Comparison of ENCODE assay signal across 8 cellular contexts in genomic region chr19:39407394-39407643, GRCh38. TPM values are rescaled to one million over a fixed set of nuclear protein-coding genes. Genes with fewer than 3 reads are reported as not detected.
DNase-seq lines count a peak whose midpoint lies in the region; ATAC-seq and TF ChIP-seq lines count a peak whose summit lies in the region.

No MANE protein-coding gene starts in this region.

- H3K9me3 Mint-ChIP-seq in activated naive CD4-positive, alpha-beta T cell treated with anti-CD3 and anti-CD28 coated beads, Interleukin-2, amount 10 ng/mL, durations not matched to agents 7 days and 5 days: no peaks in the 10 kb centered on the region

- H2BK5ac ChIP-seq in mesenchymal stem cell (ENCODE audit: low read depth, low read length, poor library complexity, severe bottlenecking): no peak overlapping the region

- H3K27ac ChIP-seq in brain microvascular endothelial cell (peak overlapping the region; percentile 91), mesenchymal stem cell (ENCODE audit: low read length, poor library complexity, severe bottlenecking) (peak overlapping the region; percentile 92), upper lobe of right lung (peak overlapping the region; percentile 100)

- peak overlapping the region; percentile 71 for H2BK120ac ChIP-seq in mesenchymal stem cell (ENCODE audit: low read depth, low read length)

- H2AK5ac ChIP-seq in mesenchymal stem cell (ENCODE audit: low read length, severe bottlenecking): no peak overlapping the region

- H3K14ac ChIP-seq in mesenchymal stem cell (ENCODE audit: low read length in 2 of 2): no peak overlapping the region

- no peak overlapping the region for H2AFZ ChIP-seq in mesenchymal stem cell (ENCODE audit: low read depth, low read length)

- peak overlapping the region; percentile 94 to 97 for H3K18ac ChIP-seq in mesenchymal stem cell (ENCODE audit: low read depth in 1 of 2, low read length in 2 of 2)

- in situ Hi-C loops in brain microvascular endothelial cell (cut with HindIII; ENCODE audit: low pct_ligation_motif_present, low sequenced_read_pairs): no loop called here

- peaks cover 9% of the 10 kb centered on the region for H3K36me3 ChIP-seq in brain microvascular endothelial cell (replicated peaks)
- H3K36me3 ChIP-seq in mesenchymal stem cell (ENCODE audit: control insufficient read depth in 1 of 2, insufficient read depth in 2 of 2, low read depth in 1 of 2, low read length in 2 of 2): peaks cover 13 to 15% of the 10 kb centered on the region in 2 experiments
- peaks cover 18% of the 10 kb centered on the region for H3K36me3 ChIP-seq in upper lobe of right lung

- TF ChIP-seq CTCF in brain microvascular endothelial cell (IDR thresholded peaks at IDR 0.05; ENCODE audit: low read depth, low read length, missing control alignments) (no peak), upper lobe of right lung (IDR thresholded peaks at IDR 0.05) (no peak)

- H3K79me1 ChIP-seq in mesenchymal stem cell (replicated peaks; ENCODE audit: low read length, poor library complexity, severe bottlenecking): no peaks in the 10 kb centered on the region

- intact Hi-C loops in upper lobe of right lung (cut with DNase I): no loop called here

- H3K27me3 Mint-ChIP-seq in activated naive CD4-positive, alpha-beta T cell treated with anti-CD3 and anti-CD28 coated beads, Interleukin-2, amount 10 ng/mL, durations not matched to agents 7 days and 5 days: peaks cover 10% of the 10 kb centered on the region

- H3K27me3 ChIP-seq in brain microvascular endothelial cell (replicated peaks): no peaks in the 10 kb centered on the region
- no peaks in the 10 kb centered on the region for H3K27me3 ChIP-seq in mesenchymal stem cell (ENCODE audit: control insufficient read depth in 1 of 2, insufficient read depth in 1 of 2, low read length in 2 of 2)
- H3K27me3 ChIP-seq in upper lobe of right lung: no peaks in the 10 kb centered on the region

- peak overlapping the region in 1 of 2 experiments; percentile 94 for H3K4ac ChIP-seq in mesenchymal stem cell (ENCODE audit: low read depth in 1 of 2, low read length in 2 of 2)

- no peaks in the 10 kb centered on the region for H3K9me3 ChIP-seq in mesenchymal stem cell (ENCODE audit: control insufficient read depth, low read length)
- no peaks in the 10 kb centered on the region for H3K9me3 ChIP-seq in upper lobe of right lung

- peak overlapping the region; percentile 98 for H3K4me3 ChIP-seq in brain microvascular endothelial cell (ENCODE audit: low read depth, low read length)
- peak overlapping the region; percentile 88 to 95 for H3K4me3 ChIP-seq in mesenchymal stem cell (ENCODE audit: insufficient read depth in 1 of 2, low read depth in 1 of 2, low read length in 2 of 2)
- peak overlapping the region; percentile 97 for H3K4me3 ChIP-seq in upper lobe of right lung

- no peak overlapping the region for H4K8ac ChIP-seq in mesenchymal stem cell (ENCODE audit: low read length)

- peak overlapping the region; percentile 98 for H3K27ac Mint-ChIP-seq in activated naive CD4-positive, alpha-beta T cell treated with anti-CD3 and anti-CD28 coated beads, Interleukin-2, amount 10 ng/mL, durations not matched to agents 7 days and 5 days

- WGBS in mesenchymal stem cell: 5% methylated on average over 14 of the region's 14 CpGs

- peak overlapping the region; percentile 78 for H3K4me3 Mint-ChIP-seq in activated naive CD4-positive, alpha-beta T cell treated with anti-CD3 and anti-CD28 coated beads, Interleukin-2, amount 10 ng/mL, durations not matched to agents 7 days and 5 days

- CTCF ChIA-PET in activated naive CD4-positive, alpha-beta T cell treated with anti-CD3 and anti-CD28 coated beads, Interleukin-2, amount 10 ng/mL, durations not matched to agents 7 days and 5 days (lab: Charles Lee): interaction anchor here (3.8 kb wide), 1 partner anchor 9 kb away, joined by 32 read pairs; no protein-coding TSS in a partner anchor

- H3K9ac ChIP-seq in mesenchymal stem cell (ENCODE audit: low read length): peak overlapping the region; percentile 98

- H3K23ac ChIP-seq in mesenchymal stem cell (ENCODE audit: low read length in 2 of 2): no peak overlapping the region

- peak overlapping the region; percentile 60 for H3K4me2 ChIP-seq in mesenchymal stem cell (ENCODE audit: low read length, poor library complexity, severe bottlenecking)

- no peak for DNase-seq in activated naive CD4-positive, alpha-beta T cell treated with anti-CD3 and anti-CD28 coated beads, Interleukin-2, amount 10 ng/mL, durations not matched to agents 7 days and 5 days
- no peak for DNase-seq in activated naive CD4-positive, alpha-beta T cell treated with Interleukin-2 at 50 U/mL for 16 hours
- DNase-seq in brain microvascular endothelial cell (no peak), mesenchymal stem cell (no peak), upper lobe of right lung (no peak), RKO (ENCODE audit: low spot score) (no peak), NCI-H526 (lab: John Stamatoyannopoulos, UW) (no peak)

- ATAC-seq in upper lobe of right lung (no peak), HG03432 (IDR thresholded peaks at IDR 0.05; ENCODE audit: unreplicated experiment) (no peak)

- no peak overlapping the region for H2BK12ac ChIP-seq in mesenchymal stem cell (ENCODE audit: low read length in 2 of 2)

- H4K91ac ChIP-seq in mesenchymal stem cell (ENCODE audit: low read length): no peak overlapping the region

- H2BK15ac ChIP-seq in mesenchymal stem cell (ENCODE audit: low read depth, poor library complexity, severe bottlenecking): peak overlapping the region; percentile 30

- peaks cover 37% of the 10 kb centered on the region for H3K36me3 Mint-ChIP-seq in activated naive CD4-positive, alpha-beta T cell treated with anti-CD3 and anti-CD28 coated beads, Interleukin-2, amount 10 ng/mL, durations not matched to agents 7 days and 5 days

- peaks cover 53% of the 10 kb centered on the region for H3K4me1 Mint-ChIP-seq in activated naive CD4-positive, alpha-beta T cell treated with anti-CD3 and anti-CD28 coated beads, Interleukin-2, amount 10 ng/mL, durations not matched to agents 7 days and 5 days

- H3K4me1 ChIP-seq in mesenchymal stem cell (ENCODE audit: control insufficient read depth, insufficient read depth, low read depth, low read length) (peaks cover 43% of the 10 kb centered on the region), upper lobe of right lung (peaks cover 34% of the 10 kb centered on the region)

RNA-seq across cellular contexts. Expression of gene ZFP36, which starts 0.7 kb away (rescaled TPM):
- polyA plus RNA-seq in mesenchymal stem cell (2013, experiment 1 of 2): 316 TPM
- polyA plus RNA-seq in mesenchymal stem cell (2013, experiment 2 of 2): 290 TPM
- total RNA-seq in upper lobe of right lung: 224 TPM

RNA-seq across cellular contexts. Expression of gene PLEKHG2, which starts 5.2 kb away (rescaled TPM):
- 61.4 TPM for polyA plus RNA-seq in mesenchymal stem cell (2013, experiment 1 of 2)
- polyA plus RNA-seq in mesenchymal stem cell (2013, experiment 2 of 2): 51.6 TPM
- total RNA-seq in upper lobe of right lung: 32.4 TPM

RNA-seq across cellular contexts. Expression of gene MED29, which starts 16.1 kb away (rescaled TPM):
- 31.3 TPM for polyA plus RNA-seq in mesenchymal stem cell (2013, experiment 1 of 2)
- polyA plus RNA-seq in mesenchymal stem cell (2013, experiment 2 of 2): 31.7 TPM
- 28.8 TPM for total RNA-seq in upper lobe of right lung

RNA-seq across cellular contexts. Expression of gene PAF1, which starts 16.4 kb away (rescaled TPM):
- 45.4 TPM for polyA plus RNA-seq in mesenchymal stem cell (2013, experiment 1 of 2)
- 45.0 TPM for polyA plus RNA-seq in mesenchymal stem cell (2013, experiment 2 of 2)
- total RNA-seq in upper lobe of right lung: 33.3 TPM

RNA-seq across cellular contexts. Expression of gene RPS16, which starts 28.4 kb away (rescaled TPM):
- 3,108 TPM for polyA plus RNA-seq in mesenchymal stem cell (2013, experiment 1 of 2)
- 3,178 TPM for polyA plus RNA-seq in mesenchymal stem cell (2013, experiment 2 of 2)
- 1,446 TPM for total RNA-seq in upper lobe of right lung
